ENCODE assay signal across 8 cellular contexts in the genomic region with DNA sequence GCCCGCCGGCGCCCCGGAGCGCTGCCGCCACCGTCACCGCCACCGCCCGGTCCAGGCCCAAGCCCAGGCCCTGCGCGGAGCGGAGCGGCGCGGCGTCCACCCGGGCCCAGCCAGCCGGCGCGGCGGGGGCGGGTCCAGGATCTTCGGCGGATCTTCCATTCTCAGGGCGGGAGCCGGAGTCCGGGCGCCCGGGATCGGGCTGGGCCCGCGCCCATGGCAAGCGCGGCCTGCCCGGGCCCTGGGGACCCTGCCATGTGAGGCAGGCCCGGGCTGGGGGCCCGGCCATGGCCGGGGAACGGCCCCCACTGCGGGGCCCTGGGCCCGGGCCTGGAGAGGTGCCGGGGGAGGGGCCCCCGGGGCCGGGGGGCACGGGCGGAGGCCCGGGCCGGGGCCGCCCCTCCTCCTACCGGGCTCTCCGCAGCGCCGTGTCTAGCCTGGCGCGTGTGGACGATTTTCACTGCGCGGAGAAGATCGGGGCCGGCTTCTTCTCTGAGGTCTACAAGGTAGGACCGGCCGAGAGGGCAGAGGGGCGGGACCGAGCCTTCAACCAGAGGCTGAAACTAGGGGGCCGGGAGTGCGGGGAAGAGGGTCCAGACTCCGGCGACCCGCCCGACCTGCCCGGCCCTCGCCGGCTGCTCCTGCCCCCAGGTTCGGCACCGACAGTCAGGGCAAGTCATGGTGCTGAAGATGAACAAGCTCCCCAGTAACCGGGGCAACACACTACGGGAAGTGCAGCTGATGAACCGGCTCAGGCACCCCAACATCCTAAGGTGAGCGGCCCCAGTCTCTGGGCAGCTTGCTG. TPM values are rescaled to one million over a fixed set of nuclear protein-coding genes. Genes with fewer than 3 reads are reported as not detected.
DNase-seq lines count a peak whose midpoint lies in the region; ATAC-seq and TF ChIP-seq lines count a peak whose summit lies in the region.

No MANE protein-coding gene starts in this region.

- H3K4me3 ChIP-seq in SU-DHL-6 (ENCODE audit: insufficient read depth, low read length, poor library complexity, severe bottlenecking), result peak overlapping the region; percentile 73
- H3K4me3 ChIP-seq in colonic mucosa, result peak overlapping the region; percentile 78
- peak overlapping the region; percentile 56 for H3K4me3 ChIP-seq in lower leg skin (ENCODE audit: low read depth, poor library complexity, severe bottlenecking)
- peak overlapping the region; percentile 77 to 79 for H3K4me3 ChIP-seq in stomach smooth muscle (ENCODE audit: low read length in 2 of 2)

- no peak for TF ChIP-seq POLR2A in lower leg skin (IDR thresholded peaks at IDR 0.05)

- ATAC-seq in GM18867 (IDR thresholded peaks at IDR 0.05; ENCODE audit: unreplicated experiment), result peak; percentile 19
- ATAC-seq in HG03045 (IDR thresholded peaks at IDR 0.05; ENCODE audit: unreplicated experiment), result peak; percentile 10

- H3K36me3 ChIP-seq in SU-DHL-6 (ENCODE audit: low read length) (no peaks in the 10 kb centered on the region), colonic mucosa (no peaks in the 10 kb centered on the region), stomach smooth muscle (ENCODE audit: control insufficient read depth in 2 of 2, insufficient read depth in 2 of 2, low read length in 2 of 2) (peaks cover 18 to 19% of the 10 kb centered on the region in 2 donors)

- intact Hi-C loops in colonic mucosa (cut with DNase I), result no loop called here
- intact Hi-C loops in lower leg skin (cut with DNase I; ENCODE audit: low total_unique reads), result no loop called here

- H3K27ac ChIP-seq in SU-DHL-6 (ENCODE audit: low read depth, low read length) (peak overlapping the region; percentile 37), colonic mucosa (peak overlapping the region; percentile 67), stomach smooth muscle (ENCODE audit: low read length) (peak overlapping the region; percentile 6)

- TF ChIP-seq CTCF in SU-DHL-6 (IDR thresholded peaks at IDR 0.05; ENCODE audit: insufficient read depth, low read length, poor library complexity, severe bottlenecking) (no peak), colonic mucosa (IDR thresholded peaks at IDR 0.05) (no peak), lower leg skin (IDR thresholded peaks at IDR 0.05) (no peak)

- H3K9me2 ChIP-seq in SU-DHL-6 (replicated peaks; ENCODE audit: insufficient read depth, low read length), result no peaks in the 10 kb centered on the region

- H3F3A ChIP-seq in SU-DHL-6 (ENCODE audit: insufficient read depth), result peaks cover 6% of the 10 kb centered on the region; the same call in 1 of the 2 replicates

- peak overlapping the region; percentile 65 for H3K4me2 ChIP-seq in SU-DHL-6 (ENCODE audit: low read depth, low read length, poor library complexity, severe bottlenecking)

- H3K4me1 ChIP-seq in colonic mucosa (peaks cover 7% of the 10 kb centered on the region), stomach smooth muscle (ENCODE audit: control insufficient read depth, insufficient read depth, low read length) (peaks cover 38% of the 10 kb centered on the region)

- H3K27me3 ChIP-seq in SU-DHL-6 (ENCODE audit: low read length) (no peaks in the 10 kb centered on the region), colonic mucosa (no peaks in the 10 kb centered on the region), stomach smooth muscle (ENCODE audit: control insufficient read depth in 1 of 2, insufficient read depth in 2 of 2, low read length in 2 of 2) (no peaks in the 10 kb centered on the region)

- H3K79me2 ChIP-seq in SU-DHL-6 (ENCODE audit: insufficient read depth, low read length), result peaks cover 13% of the 10 kb centered on the region

- 0 to 1% methylated on average over 25 to 36 of the region's 80 CpGs for WGBS in lower leg skin, 2 donors

- H3K9me3 ChIP-seq in SU-DHL-6 (ENCODE audit: insufficient read depth, low read length) (no peaks in the 10 kb centered on the region), colonic mucosa (no peaks in the 10 kb centered on the region), stomach smooth muscle (ENCODE audit: control insufficient read depth in 2 of 2, low read length in 2 of 2) (no peaks in the 10 kb centered on the region)

- DNase-seq in AG08396 (ENCODE audit: low spot score) (peak; percentile 47), colonic mucosa (peak; percentile 45), lower leg skin (ENCODE audit: low spot score in 2 of 2) (peak in 1 of 2 donors; percentile 92), occipital lobe (lab: John Stamatoyannopoulos, UW) (no peak)

- no peaks in the 10 kb centered on the region for H4K20me1 ChIP-seq in SU-DHL-6 (ENCODE audit: low read depth, low read length)

- H3K9ac ChIP-seq in SU-DHL-6 (ENCODE audit: low read length) (peak overlapping the region; percentile 62), colonic mucosa (ENCODE audit: low read depth in 2 of 2, low read length in 2 of 2) (peak overlapping the region; percentile 74 to 80), stomach smooth muscle (ENCODE audit: low read length in 2 of 2) (peak overlapping the region; percentile 71 to 81)

- no peak overlapping the region for H2AFZ ChIP-seq in SU-DHL-6 (ENCODE audit: low read depth, low read length, severe bottlenecking)

RNA-seq across cellular contexts. Expression of gene TESK1, which starts 0.5 kb away (rescaled TPM):
- total RNA-seq in colonic mucosa (10 to 100 TPM; 34.3 to 41.1 TPM), lower leg skin (10 to 100 TPM; 20.8 to 43.5 (median 33.0) TPM), occipital lobe (11.7 TPM)

RNA-seq across cellular contexts. Expression of gene CD72, which starts 12.7 kb away (rescaled TPM):
- total RNA-seq in colonic mucosa, result 1 to 10 TPM in 1 of 2 donors, under 1 TPM in 1; 0.69 to 2.7 TPM
- 1 to 10 TPM; 1.2 to 5.6 (median 2.0) TPM for total RNA-seq in lower leg skin
- 0.47 TPM for total RNA-seq in occipital lobe

RNA-seq across cellular contexts. Expression of gene SIT1, which starts 45.2 kb away (rescaled TPM):
- total RNA-seq in colonic mucosa (1 to 10 TPM in 1 of 2 donors, under 1 TPM in 1; 0.67 to 1.0 TPM), lower leg skin (not detected), occipital lobe (not detected)

RNA-seq across cellular contexts. Expression of gene RMRP, which starts 52.3 kb away (rescaled TPM):
- over 10,000 TPM; 17,917 to 26,785 TPM for total RNA-seq in colonic mucosa
- total RNA-seq in lower leg skin, result over 10,000 TPM in 1 of 4 donors, 1,000 to 10,000 TPM in 3; 1,358 to 15,269 (median 4,926) TPM
- 159,856 TPM for total RNA-seq in occipital lobe

RNA-seq across cellular contexts. Expression of gene CCDC107, which starts 52.6 kb away (rescaled TPM):
- total RNA-seq in colonic mucosa, result 10 to 100 TPM; 19.4 to 38.3 TPM
- 10 to 100 TPM; 15.1 to 30.5 (median 21.2) TPM for total RNA-seq in lower leg skin
- 10.5 TPM for total RNA-seq in occipital lobe

Comparison
In these comparisons a context has a peak if more than half of its experiments do, and no peak if none do; other contexts are left out.
1. H3K27ac ChIP-seq: peak in every context shown above with its lines; median percentile 67 in colonic mucosa; 37 in SU-DHL-6; 6 in stomach smooth muscle.